Comparison of ENCODE assay signal across 19 cellular contexts in genomic region chr3:29247088-29247745, GRCh38. TPM values are rescaled to one million over a fixed set of nuclear protein-coding genes. Genes with fewer than 3 reads are reported as not detected.
A peak's percentile ranks its signal among the peaks of the same experiment; 100 is the strongest.
DNase-seq lines count a peak whose midpoint lies in the region; TF ChIP-seq lines count a peak whose summit lies in the region.
"Had no signal": no experiment of that assay in that cellular context is flagged by ENCODE, and none has a peak within 500 bp of the region (broad histone marks: within the 10 kb centered on the region; RNA-seq: fewer than 3 reads in every experiment).

No MANE protein-coding gene starts in this region.

- H3K79me2 ChIP-seq in MM.1S (ENCODE audit: low read length): no peaks in the 10 kb centered on the region
- H3K79me2 ChIP-seq in SU-DHL-6 (ENCODE audit: insufficient read depth, low read length): no peaks in the 10 kb centered on the region

- H3K14ac ChIP-seq in neuronal stem cell (ENCODE audit: low read length): no peak overlapping the region

- H2AK5ac ChIP-seq in neuronal stem cell (ENCODE audit: low read depth, low read length): no peak overlapping the region

- H3K4me1 Mint-ChIP-seq in nephron progenitor cell: no peaks in the 10 kb centered on the region

- no peaks in the 10 kb centered on the region for H4K20me1 ChIP-seq in MM.1S (ENCODE audit: insufficient read depth, low read length)
- no peaks in the 10 kb centered on the region for H4K20me1 ChIP-seq in SU-DHL-6 (ENCODE audit: low read depth, low read length)

- H3K4me3 Mint-ChIP-seq in nephron progenitor cell: no peak overlapping the region
- H3K4me3 Mint-ChIP-seq: CD4-positive, alpha-beta T cell had no signal

- no CpG with 5 or more reads among the region's 3 CpGs for WGBS in neuronal stem cell (ENCODE audit: extremely low coverage in 2 of 2, insufficient read length in 2 of 2, insufficient replicate concordance in 1 of 2), 2 donors

- H3K4me2 ChIP-seq in MM.1S (ENCODE audit: low read depth, low read length) (peak overlapping the region; percentile 10; the same call in 1 of the 2 replicates), SU-DHL-6 (ENCODE audit: low read depth, low read length, poor library complexity, severe bottlenecking) (peak overlapping the region; percentile 7), neuronal stem cell (ENCODE audit: insufficient read depth, low read length, poor library complexity, severe bottlenecking) (no peak overlapping the region)

- H2AFZ ChIP-seq in MM.1S (ENCODE audit: low read length): no peak overlapping the region
- H2AFZ ChIP-seq in SU-DHL-6 (ENCODE audit: low read depth, low read length, severe bottlenecking): no peak overlapping the region
- H2AFZ ChIP-seq in neuronal stem cell (ENCODE audit: low read length): no peak overlapping the region

- H3K27ac ChIP-seq in MM.1S (ENCODE audit: low read length) (peak overlapping the region; percentile 31; the same call in 1 of the 2 replicates), SU-DHL-6 (ENCODE audit: low read depth, low read length) (no peak overlapping the region), neuronal stem cell (replicated peaks; ENCODE audit: low read length) (no peak overlapping the region)
- H3K27ac ChIP-seq: SJSA1 had no signal

- peaks cover 9% of the 10 kb centered on the region for H3K27me3 Mint-ChIP-seq in nephron progenitor cell (ENCODE audit: low read depth, poor library complexity)
- H3K27me3 Mint-ChIP-seq: CD4-positive, alpha-beta T cell had no signal

- no peak overlapping the region for H4K91ac ChIP-seq in neuronal stem cell (ENCODE audit: low read depth, low read length, poor library complexity)

- no peak for TF ChIP-seq CTCF in MM.1S (IDR thresholded peaks at IDR 0.05; ENCODE audit: low read length)
- no peak for TF ChIP-seq CTCF in SU-DHL-6 (IDR thresholded peaks at IDR 0.05; ENCODE audit: insufficient read depth, low read length, poor library complexity, severe bottlenecking)
- TF ChIP-seq CTCF in nephron progenitor cell (IDR thresholded peaks at IDR 0.05): no peak

- H3K9me3 ChIP-seq in MM.1S (replicated peaks; ENCODE audit: insufficient read depth, low read length) (no peaks in the 10 kb centered on the region), SU-DHL-6 (ENCODE audit: insufficient read depth, low read length) (no peaks in the 10 kb centered on the region), neuronal stem cell (replicated peaks in 1 of 2; ENCODE audit: control insufficient read depth in 2 of 2, insufficient read depth in 1 of 2, low read depth in 1 of 2, low read length in 2 of 2) (no peaks in the 10 kb centered on the region)
- H3K9me3 ChIP-seq: BE2C, SJSA1 had no signal

- no peaks in the 10 kb centered on the region for H3K79me1 ChIP-seq in neuronal stem cell (ENCODE audit: low read depth, low read length)

- H3F3A ChIP-seq in MM.1S (ENCODE audit: insufficient read depth, low read length): no peaks in the 10 kb centered on the region
- no peaks in the 10 kb centered on the region for H3F3A ChIP-seq in SU-DHL-6 (ENCODE audit: insufficient read depth)

- no peak overlapping the region for H2BK15ac ChIP-seq in neuronal stem cell (ENCODE audit: low read length)

- H3K4me3 ChIP-seq in MM.1S (ENCODE audit: low read length): no peak overlapping the region
- H3K4me3 ChIP-seq in SU-DHL-6 (ENCODE audit: insufficient read depth, low read length, poor library complexity, severe bottlenecking): no peak overlapping the region
- no peak overlapping the region for H3K4me3 ChIP-seq in neuronal stem cell (ENCODE audit: low read length in 2 of 2)
- H3K4me3 ChIP-seq: SJSA1 had no signal

- no peaks in the 10 kb centered on the region for H3K9me2 ChIP-seq in MM.1S (replicated peaks; ENCODE audit: insufficient read depth, low read length)
- H3K9me2 ChIP-seq in SU-DHL-6 (replicated peaks; ENCODE audit: insufficient read depth, low read length): no peaks in the 10 kb centered on the region

- H3K4me1 ChIP-seq in MM.1S (ENCODE audit: low read length): peaks cover 12% of the 10 kb centered on the region; the same call in 1 of the 2 replicates
- H3K4me1 ChIP-seq in neuronal stem cell (ENCODE audit: control insufficient read depth in 2 of 2, insufficient read depth in 1 of 2, low read depth in 1 of 2, low read length in 2 of 2): no peaks in the 10 kb centered on the region
- H3K4me1 ChIP-seq: SJSA1 had no signal

- no peak overlapping the region for H2BK5ac ChIP-seq in neuronal stem cell (ENCODE audit: low read length)

- peak; percentile 1 for DNase-seq in NK-92 treated with Interleukin-12 subunit alpha and Interleukin-12 subunit beta, amount 100 ng/mL, for 24 hours (lab: John Stamatoyannopoulos, UW)
- DNase-seq in NK-92 (lab: John Stamatoyannopoulos, UW; ENCODE audit: unreplicated experiment) (no peak), MM.1S (peak; percentile 9), nephron progenitor cell (no peak), NCI-H526 treated with DMSO at 0.1 percent for 48 hours (lab: John Stamatoyannopoulos, UW) (no peak), midbrain (lab: John Stamatoyannopoulos, UW) (no peak), neuronal stem cell (ENCODE audit: low spot score) (no peak)
- DNase-seq: 8988T; BE2C; CD4-positive, alpha-beta T cell; DMS53; GOT3; Karpas-422; NCI-H1436 treated with DMSO at 0.1 percent for 48 hours; NCI-H2029 treated with DMSO at 0.1 percent for 48 hours; NCI-H2171 treated with DMSO at 0.1 percent for 48 hours; NCI-H510A treated with DMSO at 0.1 percent for 48 hours had no signal

- no peak overlapping the region for H3K4ac ChIP-seq in neuronal stem cell (ENCODE audit: low read length)

- peak overlapping the region; percentile 41 for H3K27ac Mint-ChIP-seq in nephron progenitor cell
- H3K27ac Mint-ChIP-seq: CD4-positive, alpha-beta T cell had no signal

- H3K36me3 ChIP-seq in MM.1S (replicated peaks; ENCODE audit: insufficient read depth, low read length) (no peaks in the 10 kb centered on the region), SU-DHL-6 (ENCODE audit: low read length) (no peaks in the 10 kb centered on the region), neuronal stem cell (replicated peaks in 1 of 2; ENCODE audit: control insufficient read depth in 2 of 2, insufficient read depth in 2 of 2, low read length in 2 of 2) (no peaks in the 10 kb centered on the region)
- H3K36me3 ChIP-seq: BE2C, SJSA1 had no signal

- H3K36me3 Mint-ChIP-seq in nephron progenitor cell (ENCODE audit: low read depth): no peaks in the 10 kb centered on the region

- H3K9ac ChIP-seq in MM.1S (ENCODE audit: low read length) (no peak overlapping the region), SU-DHL-6 (ENCODE audit: low read length) (no peak overlapping the region), neuronal stem cell (ENCODE audit: low read depth, low read length, poor library complexity) (no peak overlapping the region)

- no peak overlapping the region for H2BK12ac ChIP-seq in neuronal stem cell (ENCODE audit: low read length)

- no peak overlapping the region for H3K18ac ChIP-seq in neuronal stem cell (ENCODE audit: low read length)

- H3K9me3 Mint-ChIP-seq in nephron progenitor cell: no peaks in the 10 kb centered on the region
- H3K9me3 Mint-ChIP-seq: CD4-positive, alpha-beta T cell had no signal

- H2BK120ac ChIP-seq in neuronal stem cell (ENCODE audit: low read depth, low read length): no peak overlapping the region

- H4K8ac ChIP-seq in neuronal stem cell (ENCODE audit: low read depth, low read length): no peak overlapping the region

- no peak overlapping the region for H3K23ac ChIP-seq in neuronal stem cell (ENCODE audit: low read depth, low read length, poor library complexity)

- no peaks in the 10 kb centered on the region for H3K27me3 ChIP-seq in MM.1S (replicated peaks; ENCODE audit: insufficient read depth, low read length)
- no peaks in the 10 kb centered on the region for H3K27me3 ChIP-seq in SU-DHL-6 (ENCODE audit: low read length)
- no peaks in the 10 kb centered on the region for H3K27me3 ChIP-seq in neuronal stem cell (ENCODE audit: control insufficient read depth in 3 of 3, insufficient read depth in 3 of 3, low read depth in 1 of 3, low read length in 3 of 3)
- H3K27me3 ChIP-seq: BE2C, SJSA1 had no signal

RNA-seq across cellular contexts. Expression of gene RBMS3, which starts 33.7 kb away (rescaled TPM):
- polyA plus RNA-seq in neuronal stem cell (2013, experiment 1 of 2): 0.45 TPM
- 0.61 TPM for polyA plus RNA-seq in neuronal stem cell (2013, experiment 2 of 2)

Comparison
In these comparisons a context has a peak if more than half of its experiments do, and no peak if none do; other contexts are left out.
1. DNase-seq: peak in NK-92 treated with Interleukin-12 subunit alpha and Interleukin-12 subunit beta, amount 100 ng/mL, for 24 hours (single experiment) and MM.1S (single experiment); none in NK-92 (single experiment), nephron progenitor cell (single experiment), NCI-H526 treated with DMSO at 0.1 percent for 48 hours (single experiment), midbrain (single experiment) and neuronal stem cell (single experiment).